Comparison of ENCODE assay signal across 9 cellular contexts in genomic region chr2:172438064-172438421, GRCh38. TPM values are rescaled to one million over a fixed set of nuclear protein-coding genes. Genes with fewer than 3 reads are reported as not detected.
DNase-seq lines count a peak whose midpoint lies in the region; ATAC-seq lines count a peak whose summit lies in the region.
"Had no signal": no experiment of that assay in that cellular context is flagged by ENCODE, and none has a peak within 500 bp of the region (broad histone marks: within the 10 kb centered on the region; RNA-seq: fewer than 3 reads in every experiment).

No MANE protein-coding gene starts in this region.

- peak; percentile 11 for ATAC-seq in HG02623 (IDR thresholded peaks at IDR 0.05; ENCODE audit: unreplicated experiment)
- ATAC-seq: sciatic nerve had no signal

- H3K27ac Mint-ChIP-seq in CD4-positive, alpha-beta memory T cell: no peak overlapping the region

- DNase-seq in CD4-positive, alpha-beta memory T cell: peak in 4 of 5 donors; percentile 22 to 79 (median 43)
- peak; percentile 11 for DNase-seq in T-helper 9 cell
- DNase-seq in iris pigment epithelial cell (ENCODE audit: low read depth): peak; percentile 33
- DNase-seq in DMS79 treated with DMSO at 0.1 percent for 48 hours (lab: John Stamatoyannopoulos, UW): no peak
- DNase-seq in NCI-H82 treated with DMSO at 0.1 percent for 48 hours (lab: John Stamatoyannopoulos, UW; ENCODE audit: unreplicated experiment): no peak
- no peak for DNase-seq in anterior cingulate cortex (lab: John Stamatoyannopoulos, UW)
- DNase-seq in NCI-H187 (lab: John Stamatoyannopoulos, UW): no peak

- peaks cover 100% of the 10 kb centered on the region for H3K4me1 ChIP-seq in CD4-positive, alpha-beta memory T cell (ENCODE audit: insufficient read depth, low read length)

- peak overlapping the region; percentile 37 for H3K27ac ChIP-seq in CD4-positive, alpha-beta memory T cell (ENCODE audit: low read depth, low read length)

- CTCF ChIA-PET in CD4-positive, alpha-beta memory T cell (lab: Charles Lee; ENCODE audit: partially characterized antibody): interaction anchor here (1.5 to 33.3 kb wide), 3 partner anchors 12 to 24 kb away, joined by 6 to 1033 read pairs (median 119); partner anchors contain the start of gene ITGA6

- no peak overlapping the region for H3K4me3 Mint-ChIP-seq in CD4-positive, alpha-beta memory T cell

- H3K4me1 Mint-ChIP-seq in CD4-positive, alpha-beta memory T cell: peaks cover 0 to 60% (median 50%) of the 10 kb centered on the region in 4 donors

- no peaks in the 10 kb centered on the region for H3K27me3 Mint-ChIP-seq in CD4-positive, alpha-beta memory T cell

- POLR2A ChIA-PET in CD4-positive, alpha-beta memory T cell (lab: Charles Lee; ENCODE audit: partially characterized antibody): interaction anchor here (14.1 to 18.4 kb wide), 2 partner anchors 7 to 23 kb away, joined by 169 to 449 read pairs; partner anchors contain the start of gene ITGA6

- no peaks in the 10 kb centered on the region for H3K36me3 ChIP-seq in CD4-positive, alpha-beta memory T cell (ENCODE audit: insufficient read depth, low read length)

- H3K9me3 Mint-ChIP-seq in CD4-positive, alpha-beta memory T cell: no peaks in the 10 kb centered on the region

- H3K27me3 ChIP-seq in CD4-positive, alpha-beta memory T cell (ENCODE audit: insufficient read depth, low read length): no peaks in the 10 kb centered on the region

- peak overlapping the region in 1 of 2 donors; percentile 1 for H3K4me3 ChIP-seq in CD4-positive, alpha-beta memory T cell (ENCODE audit: low read length in 2 of 2)

- no peaks in the 10 kb centered on the region for H3K9me3 ChIP-seq in CD4-positive, alpha-beta memory T cell (ENCODE audit: control insufficient read depth in 1 of 2, low read length in 2 of 2)

- peaks cover 0 to 4% of the 10 kb centered on the region in 2 donors for H3K36me3 Mint-ChIP-seq in CD4-positive, alpha-beta memory T cell

- intact Hi-C loops in CD4-positive, alpha-beta memory T cell (cut with micrococcal nuclease): no loop called here

RNA-seq across cellular contexts. Expression of gene ITGA6, which starts 10.7 kb away (rescaled TPM):
- total RNA-seq in CD4-positive, alpha-beta memory T cell: 10 to 100 TPM; 69.1 to 73.6 TPM
- polyA plus RNA-seq in CD4-positive, alpha-beta memory T cell: 10 to 100 TPM; 58.3 to 64.0 TPM

Comparison
In these comparisons a context has a peak if more than half of its experiments do, and no peak if none do; other contexts are left out.
1. DNase-seq: peak in CD4-positive, alpha-beta memory T cell (4 of 5), T-helper 9 cell (single experiment) and iris pigment epithelial cell (single experiment); none in DMS79 treated with DMSO at 0.1 percent for 48 hours (single experiment), NCI-H82 treated with DMSO at 0.1 percent for 48 hours (single experiment), anterior cingulate cortex (0 of 58) and NCI-H187 (0 of 2).